Comparison of ENCODE assay signal across 9 cellular contexts in the genomic region with DNA sequence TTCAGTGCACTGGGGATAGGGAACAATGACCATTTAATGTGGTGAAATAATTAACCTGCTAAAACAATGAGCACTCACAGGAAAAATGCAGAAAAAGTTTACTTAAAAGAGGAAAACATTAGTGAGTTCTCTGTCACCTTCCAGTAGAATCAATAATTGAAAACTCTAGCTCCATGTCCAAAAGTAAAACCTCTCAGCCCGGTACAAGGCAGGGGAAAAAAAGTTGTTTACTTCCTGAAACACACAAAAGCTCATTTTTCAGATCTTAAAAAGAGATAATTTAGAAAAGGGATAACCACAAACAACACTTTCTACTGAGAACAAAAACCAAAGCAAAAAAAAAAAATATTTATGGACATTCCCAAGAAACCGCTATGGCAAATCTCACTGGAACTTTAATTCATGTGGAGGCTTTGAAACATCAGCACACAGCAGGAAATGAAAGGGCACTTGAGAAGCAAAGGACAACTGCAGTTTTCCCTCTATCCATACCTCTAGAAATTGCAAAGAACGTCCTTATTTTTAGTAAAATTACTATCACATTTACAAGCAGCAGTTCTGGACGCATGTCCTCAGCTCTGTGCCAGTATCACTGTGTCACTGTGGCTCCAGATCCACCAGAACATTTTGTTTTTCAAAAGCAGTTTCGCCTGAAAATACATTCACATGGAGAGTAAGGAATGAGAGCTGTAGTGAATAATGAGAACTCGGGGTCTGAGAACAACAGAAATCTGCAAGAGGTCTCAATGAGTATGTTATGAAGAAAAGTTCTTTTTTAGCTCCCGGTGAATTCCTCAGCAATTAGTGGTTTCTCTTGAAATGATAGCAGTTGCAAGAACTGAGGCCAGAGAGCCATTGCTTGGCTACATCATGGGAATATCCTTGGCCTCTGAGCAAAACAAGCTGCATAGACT. TPM values are rescaled to one million over a fixed set of nuclear protein-coding genes. Genes with fewer than 3 reads are reported as not detected.
DNase-seq lines count a peak whose midpoint lies in the region; ATAC-seq, FAIRE-seq and TF ChIP-seq lines count a peak whose summit lies in the region.
"Had no signal": no experiment of that assay in that cellular context is flagged by ENCODE, and none has a peak within 500 bp of the region (broad histone marks: within the 10 kb centered on the region; RNA-seq: fewer than 3 reads in every experiment).

No MANE protein-coding gene starts in this region.

- H2AK5ac ChIP-seq in H1 (ENCODE audit: low read depth, low read length) = no peak overlapping the region

- WGBS in H1 (ENCODE audit: extremely low coverage in 1 of 2, insufficient coverage in 1 of 2, insufficient read length in 1 of 2, insufficient replicate concordance in 2 of 2, low coverage in 1 of 2, low lambda C conversion rate in 2 of 2, missing lambda C conversion rate in 1 of 2), 2 experiments = 15% methylated on average over 7 of the region's 7 CpGs; no CpG with 5 or more reads in 1 of the 2 experiments
- WGBS in spleen, 5 donors = 54 to 62% (median 56%) methylated on average over 7 of the region's 7 CpGs

- TF ChIP-seq CTCF in H1 (IDR thresholded peaks at IDR 0.05; ENCODE audit: control extremely low read depth in 1 of 3, insufficient read depth in 1 of 3, low read depth in 1 of 3, low read length in 3 of 3) (no peak), spleen (IDR thresholded peaks at IDR 0.05 in 8 of 11, conservative IDR thresholded peaks at IDR 0.05 in 3 of 11) (no peak)

- POLR2A ChIA-PET in H1 (lab: Charles Lee; ENCODE audit: partially characterized antibody) = no interaction called here

- peak overlapping the region; percentile 78; the same call in 1 of the 2 replicates for H2BK12ac ChIP-seq in H1 (ENCODE audit: low read depth, low read length)

- peak overlapping the region; percentile 81 for H4K5ac ChIP-seq in H1 (ENCODE audit: insufficient read length, low read depth, low read length)

- H3K56ac ChIP-seq in H1 (replicated peaks; ENCODE audit: insufficient read length, low read depth, low read length) = no peak overlapping the region

- CTCF ChIA-PET in H1 (lab: Charles Lee; ENCODE audit: partially characterized antibody) = interaction anchor here (0.8 to 1.5 kb wide), 5 partner anchors 18 to 479 kb away, joined by 3 to 7 read pairs (median 3); a partner anchor contains a TSS

- H3K18ac ChIP-seq in H1 (ENCODE audit: extremely low read depth, low read length) = no peak overlapping the region

- DNase-seq in Right ventricle myocardium inferior (ENCODE audit: missing footprints) = no peak
- DNase-seq in cardiac septum (ENCODE audit: low spot score) = no peak
- no peak for DNase-seq in H1 (ENCODE audit: low read depth in 1 of 2, low spot score in 2 of 2)
- DNase-seq in middle frontal gyrus (ENCODE audit: extremely low spot score, low spot score) = peak; percentile 33
- DNase-seq in GF-D8 (lab: John Stamatoyannopoulos, UW) = no peak
- DNase-seq in NCI-H1092 treated with DMSO at 0.1 percent for 48 hours (lab: John Stamatoyannopoulos, UW) = no peak
- DNase-seq in NCI-H446 (lab: John Stamatoyannopoulos, UW) = no peak
- no peak for DNase-seq in spleen
- DNase-seq: BE2C had no signal

- H3K27ac ChIP-seq in H1 (ENCODE audit: low read depth, low read length) = peak overlapping the region; percentile 50; the same call in 1 of the 2 replicates
- H3K27ac ChIP-seq in spleen = no peak overlapping the region

- no peak overlapping the region for H2BK15ac ChIP-seq in H1 (ENCODE audit: low read length)

- no peaks in the 10 kb centered on the region for H3K79me1 ChIP-seq in H1 (ENCODE audit: low read depth, low read length)

- FAIRE-seq in H1 (lab: Jason Lieb, UNC) = no peak

- no peak overlapping the region for H2BK120ac ChIP-seq in H1 (replicated peaks; ENCODE audit: low read depth, low read length)

- H3K4me3 ChIP-seq in H1 (ENCODE audit: extremely low read depth in 1 of 4, insufficient read depth in 2 of 4, low read depth in 3 of 4, low read length in 4 of 4) (peak overlapping the region in 1 of 4 experiments; percentile 29; a peak in 1 of 8 replicates), spleen (no peak overlapping the region)

- H2BK5ac ChIP-seq in H1 (ENCODE audit: low read depth, low read length) = peak overlapping the region; percentile 60

- H3K36me3 ChIP-seq in H1 (ENCODE audit: control insufficient read depth in 2 of 4, insufficient read depth in 4 of 4, low read length in 3 of 4) = no peaks in the 10 kb centered on the region
- no peaks in the 10 kb centered on the region for H3K36me3 ChIP-seq in spleen
- H3K36me3 ChIP-seq: BE2C had no signal

- no peaks in the 10 kb centered on the region for H3K9me3 ChIP-seq in H1 (ENCODE audit: insufficient read depth in 2 of 2, low read depth in 1 of 2, low read length in 1 of 2)
- H3K9me3 ChIP-seq in spleen = no peaks in the 10 kb centered on the region
- H3K9me3 ChIP-seq: BE2C had no signal

- H3K23ac ChIP-seq in H1 (ENCODE audit: insufficient read length) = no peak overlapping the region

- intact Hi-C loops in Right ventricle myocardium inferior (cut with DNase I) = no loop called here
- intact Hi-C loops in cardiac septum (cut with DNase I) = no loop called here
- intact Hi-C loops in spleen (cut with DNase I; ENCODE audit: low total_unique reads) = no loop called here

- peak; percentile 57 for ATAC-seq in Right ventricle myocardium inferior

- H3K4me1 ChIP-seq in H1 (replicated peaks in 1 of 4; ENCODE audit: control insufficient read depth in 3 of 4, insufficient read depth in 4 of 4, low read length in 3 of 4) = peaks cover 0 to 16% (median 8%) of the 10 kb centered on the region in 4 experiments; a peak in 6 of 7 replicates
- H3K4me1 ChIP-seq in spleen = peaks cover 0 to 10% (median 0%) of the 10 kb centered on the region in 6 donors
- H3K4me1 ChIP-seq: BE2C had no signal

- peak overlapping the region; percentile 27; the same call in 1 of the 2 replicates for H2BK20ac ChIP-seq in H1 (ENCODE audit: low read length)

- H3K4me2 ChIP-seq in H1 (ENCODE audit: insufficient read depth in 1 of 2, low read depth in 2 of 2, low read length in 2 of 2) = peak overlapping the region; percentile 52 to 54

- H3K27me3 ChIP-seq in H1 (replicated peaks in 1 of 4; ENCODE audit: control insufficient read depth in 3 of 4, extremely low read depth in 1 of 4, insufficient read depth in 3 of 4, low read length in 3 of 4) (no peaks in the 10 kb centered on the region), spleen (replicated peaks in 1 of 7) (no peaks in the 10 kb centered on the region)
- H3K27me3 ChIP-seq: BE2C had no signal

- no peak overlapping the region for H4K8ac ChIP-seq in H1 (ENCODE audit: extremely low read depth, insufficient read depth, low read length)

- TF ChIP-seq POLR2A in H1 (IDR thresholded peaks at IDR 0.05; ENCODE audit: control extremely low read depth in 1 of 2, low read depth in 2 of 2, low read length in 2 of 2) (no peak), spleen (IDR thresholded peaks at IDR 0.05) (no peak)

- no peaks in the 10 kb centered on the region for H4K20me1 ChIP-seq in H1 (replicated peaks in 1 of 2; ENCODE audit: control insufficient read depth in 1 of 2, insufficient read depth in 2 of 2, low read length in 2 of 2)

- H4K91ac ChIP-seq in H1 (replicated peaks; ENCODE audit: insufficient read length, low read length) = no peak overlapping the region

- no peak for TF ChIP-seq EP300 in H1 (IDR thresholded peaks at IDR 0.05; ENCODE audit: borderline replicate concordance in 1 of 2, low read depth in 2 of 2, low read length in 2 of 2)

- no peak overlapping the region for H3K14ac ChIP-seq in H1 (ENCODE audit: insufficient read length)

- H3K9ac ChIP-seq in H1 (replicated peaks in 1 of 4; ENCODE audit: extremely low read depth in 1 of 4, low read depth in 3 of 4, low read length in 3 of 4) = no peak overlapping the region

- no peak for TF ChIP-seq RAD21 in H1 (IDR thresholded peaks at IDR 0.05 in 1 of 2, conservative IDR thresholded peaks at IDR 0.05 in 1 of 2; ENCODE audit: low read depth in 2 of 2, low read length in 2 of 2)

- H2AFZ ChIP-seq in H1 (ENCODE audit: low read length) = no peak overlapping the region

- no peaks in the 10 kb centered on the region for H3K23me2 ChIP-seq in H1 (ENCODE audit: low read depth, low read length)

- H3K79me2 ChIP-seq in H1 (ENCODE audit: control insufficient read depth in 1 of 2, insufficient read depth in 2 of 2, low read length in 2 of 2) = no peaks in the 10 kb centered on the region

- no peak overlapping the region for H3K4ac ChIP-seq in H1 (replicated peaks; ENCODE audit: insufficient read length, low read depth, low read length)

TF ChIP-seq in H1, 55 proteins besides CTCF, POLR2A, EP300 and RAD21 (continues in another document):
- no peak for TF ChIP-seq HDAC6 (IDR thresholded peaks at IDR 0.05; ENCODE audit: low read depth, low read length)
- TF ChIP-seq TEAD4 (IDR thresholded peaks at IDR 0.05; ENCODE audit: low read depth, low read length) = no peak
- TF ChIP-seq HDAC2 (IDR thresholded peaks at IDR 0.05; ENCODE audit: borderline replicate concordance in 1 of 2, low read depth in 2 of 2, low read length in 2 of 2) = no peak
- no peak for TF ChIP-seq EZH2 (IDR thresholded peaks at IDR 0.05; ENCODE audit: low read depth, low read length, severe bottlenecking)

RNA-seq across cellular contexts. Expression of a gene that starts 44.7 kb away (rescaled TPM):
- 0.05 TPM for total RNA-seq in Right ventricle myocardium inferior
- 0.32 TPM for total RNA-seq in cardiac septum
- 0.07 and 0.21 TPM in 2 replicates for total RNA-seq in H1 (2021; fragmentation: NEBNext Ultra II Directional; extraction: Animal tissue kit (Norgen Biotek cat#: 25700))
- 0.08 TPM in 2 replicates for polyA plus RNA-seq in H1 (2011; rRNA removed)
- polyA plus RNA-seq in H1 (2011; cell fraction: cytosol; rRNA removed) = 0.05 TPM
- 0.41 TPM for polyA plus RNA-seq in H1 (2011; cell fraction: nucleus; rRNA removed)
- 0.12 to 0.54 TPM (median 0.23 TPM) in 4 replicates for polyA plus RNA-seq in H1 (2012, experiment 1 of 2)
- polyA plus RNA-seq in H1 (2012, experiment 2 of 2) = not detected
- 0.08 TPM for polyA plus RNA-seq in H1 (2013, experiment 1 of 2)
- 0.07 TPM for polyA plus RNA-seq in H1 (2013, experiment 2 of 2)
- polyA minus RNA-seq in H1 (2011; rRNA and poly(A)+ RNA removed) = 0.09 and 0.17 TPM in 2 replicates
- polyA minus RNA-seq in H1 (2011; cell fraction: cytosol; rRNA and poly(A)+ RNA removed) = not detected
- polyA minus RNA-seq in H1 (2011; cell fraction: nucleus; rRNA and poly(A)+ RNA removed) = 0.50 TPM
- total RNA-seq in spleen = 1 to 10 TPM in 1 of 7 donors, under 1 TPM in 6; 0.24 to 1.9 (median 0.33) TPM
- polyA plus RNA-seq in spleen = under 1 TPM; 0.06 to 0.56 (median 0.11) TPM

RNA-seq across cellular contexts. Expression of a gene that starts 58.1 kb away (rescaled TPM):
- total RNA-seq in Right ventricle myocardium inferior = 7.4 TPM
- total RNA-seq in cardiac septum = 4.0 TPM
- total RNA-seq in H1 (2021; fragmentation: NEBNext Ultra II Directional; extraction: Animal tissue kit (Norgen Biotek cat#: 25700)) = 10.5 and 11.8 TPM in 2 replicates
- 0.88 and 1.8 TPM in 2 replicates for polyA plus RNA-seq in H1 (2011; rRNA removed)
- polyA plus RNA-seq in H1 (2011; cell fraction: cytosol; rRNA removed) = 2.1 TPM
- 0.81 TPM for polyA plus RNA-seq in H1 (2011; cell fraction: nucleus; rRNA removed)
- 1.5 to 6.2 TPM (median 2.0 TPM) in 4 replicates for polyA plus RNA-seq in H1 (2012, experiment 1 of 2)
- 0.47 TPM for polyA plus RNA-seq in H1 (2012, experiment 2 of 2)
- 4.5 TPM for polyA plus RNA-seq in H1 (2013, experiment 1 of 2)
- 4.4 TPM for polyA plus RNA-seq in H1 (2013, experiment 2 of 2)
- 3.7 and 8.3 TPM in 2 replicates for polyA minus RNA-seq in H1 (2011; rRNA and poly(A)+ RNA removed)
- 4.5 TPM for polyA minus RNA-seq in H1 (2011; cell fraction: cytosol; rRNA and poly(A)+ RNA removed)
- polyA minus RNA-seq in H1 (2011; cell fraction: nucleus; rRNA and poly(A)+ RNA removed) = 6.0 TPM
- 100 to 1,000 TPM; 171 to 248 (median 196) TPM for total RNA-seq in spleen
- polyA plus RNA-seq in spleen = 10 to 100 TPM; 48.7 to 56.3 (median 51.9) TPM

Comparison
In these comparisons a context has a peak if more than half of its experiments do, and no peak if none do; other contexts are left out.
1. RNA of a gene that starts 58.1 kb away (total RNA-seq): 171 to 248 TPM in spleen; 10.5 to 11.8 TPM in H1, 7.4 TPM in Right ventricle myocardium inferior (single experiment) and 4.0 TPM in cardiac septum (single experiment); every median in the first group is over 10 times any median in the second.